13 cellular contexts compared by ENCODE assay signal in the genomic region with DNA sequence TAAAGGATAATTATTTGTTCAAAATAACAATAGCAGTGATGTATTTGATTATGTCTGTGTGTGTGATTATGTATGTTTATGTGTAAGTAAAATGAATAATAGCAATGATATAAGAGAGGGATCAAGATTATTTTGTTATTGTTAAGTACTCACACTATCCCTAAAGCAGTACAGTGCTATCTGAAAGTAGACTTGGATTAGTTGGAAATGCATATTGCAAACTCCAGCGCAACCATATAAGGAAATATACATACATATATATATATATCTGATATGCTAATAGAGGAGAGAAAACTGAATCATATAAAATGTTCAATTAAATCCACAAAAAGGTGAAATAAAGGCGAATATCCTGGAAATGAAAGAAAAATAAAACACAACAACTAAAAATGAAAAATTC.
DNase-seq lines count a peak whose midpoint lies in the region; ATAC-seq and TF ChIP-seq lines count a peak whose summit lies in the region.
"Had no signal": no experiment of that assay in that cellular context is flagged by ENCODE, and none has a peak within 500 bp of the region (broad histone marks: within the 10 kb centered on the region; RNA-seq: fewer than 3 reads in every experiment).

No MANE protein-coding gene starts in this region.

- no peaks in the 10 kb centered on the region for H4K20me1 ChIP-seq in PC-3 (ENCODE audit: low read length)
- H4K20me1 ChIP-seq: BLaER1 treated with 17β-estradiol and CSF1 and Interleukin-3, amounts not matched to agents 10 nM and 100 nM had no signal

- in situ Hi-C loops in GM13977 (cut with MboI; ENCODE audit: low pct_unique_long_range_greater_than_20kb, low sequenced_read_pairs, unreplicated experiment), result no loop called here

- peaks cover 10% of the 10 kb centered on the region for H3K4me1 Mint-ChIP-seq in MCF 10A (ENCODE audit: insufficient read depth, unreplicated experiment)
- no peaks in the 10 kb centered on the region for H3K4me1 Mint-ChIP-seq in endodermal cell
- H3K4me1 Mint-ChIP-seq in type B pancreatic cell (ENCODE audit: unreplicated experiment), result no peaks in the 10 kb centered on the region
- H3K4me1 Mint-ChIP-seq in glutamatergic neuron (ENCODE audit: low read depth, unreplicated experiment), result no peaks in the 10 kb centered on the region

- H3K27me3 ChIP-seq in breast epithelium (no peaks in the 10 kb centered on the region), PC-3 (ENCODE audit: low read length) (no peaks in the 10 kb centered on the region), endodermal cell (ENCODE audit: control insufficient read depth, insufficient read depth, low read length, poor library complexity, severe bottlenecking) (no peaks in the 10 kb centered on the region)
- H3K27me3 ChIP-seq: BLaER1 treated with 17β-estradiol and CSF1 and Interleukin-3, amounts not matched to agents 10 nM and 100 nM had no signal

- H2AFZ ChIP-seq in PC-3 (ENCODE audit: low read length), result peak overlapping the region; percentile 84; the same call in 1 of the 2 replicates

- H3K79me2 ChIP-seq in PC-3 (ENCODE audit: low read length), result no peaks in the 10 kb centered on the region

- peaks cover 6% of the 10 kb centered on the region for H3K36me3 Mint-ChIP-seq in MCF 10A (ENCODE audit: insufficient read depth, unreplicated experiment)
- peaks cover 4% of the 10 kb centered on the region for H3K36me3 Mint-ChIP-seq in endodermal cell (ENCODE audit: low read depth)
- H3K36me3 Mint-ChIP-seq in type B pancreatic cell, result no peaks in the 10 kb centered on the region
- H3K36me3 Mint-ChIP-seq in glutamatergic neuron (ENCODE audit: unreplicated experiment), result peaks cover 16% of the 10 kb centered on the region

- ATAC-seq in PC-3, result no peak

- no peak for DNase-seq in MCF 10A (ENCODE audit: unreplicated experiment)
- no peak for DNase-seq in breast epithelium (ENCODE audit: low spot score in 2 of 2)
- no peak for DNase-seq in PC-3
- no peak for DNase-seq in endodermal cell
- no peak for DNase-seq in type B pancreatic cell (ENCODE audit: extremely low spot score, unreplicated experiment)
- no peak for DNase-seq in GM13977 (ENCODE audit: low spot score)
- DNase-seq in SIG-M5 treated with dmso at 0.1 percent for 504 hours (lab: John Stamatoyannopoulos, UW; ENCODE audit: unreplicated experiment), result no peak
- DNase-seq in glutamatergic neuron, result no peak
- DNase-seq: DMS 273 treated with DMSO at 0.1 percent for 48 hours, IMR-90, NCI-H774, Right ventricle myocardium superior had no signal

- H3K9ac ChIP-seq in PC-3 (ENCODE audit: low read length), result peak overlapping the region; percentile 71
- H3K9ac ChIP-seq in endodermal cell (ENCODE audit: extremely low read depth, low read length, poor library complexity, severe bottlenecking), result no peak overlapping the region
- H3K9ac ChIP-seq: BLaER1 treated with 17β-estradiol and CSF1 and Interleukin-3, amounts not matched to agents 10 nM and 100 nM had no signal

- no peaks in the 10 kb centered on the region for H3K9me2 ChIP-seq in PC-3 (replicated peaks; ENCODE audit: low read length)

- BruUV-seq in MCF 10A (replicated peaks; lab: Mats Ljungman, UMichigan) (no TSS peak), PC-3 (replicated peaks; lab: Mats Ljungman, UMichigan) (no TSS peak)

- no CpG with 5 or more reads among the region's 2 CpGs for WGBS in endodermal cell (ENCODE audit: insufficient coverage in 1 of 2, insufficient read length in 1 of 2), 2 experiments

- POLR2A ChIA-PET in MCF 10A (lab: Yijun Ruan, JAX) (no interaction called here), PC-3 (lab: Charles Lee; ENCODE audit: unreplicated experiment) (no interaction called here)

- H3K27me3 Mint-ChIP-seq in MCF 10A (ENCODE audit: insufficient read depth, unreplicated experiment) (no peaks in the 10 kb centered on the region), endodermal cell (ENCODE audit: insufficient read depth) (no peaks in the 10 kb centered on the region), type B pancreatic cell (peaks cover 2% of the 10 kb centered on the region), glutamatergic neuron (ENCODE audit: unreplicated experiment) (peaks cover 2% of the 10 kb centered on the region)

- H3K4me3 ChIP-seq in breast epithelium (no peak overlapping the region), PC-3 (ENCODE audit: low read length) (peak overlapping the region; percentile 71), endodermal cell (ENCODE audit: low read length) (no peak overlapping the region)
- H3K4me3 ChIP-seq: BLaER1 treated with 17β-estradiol and CSF1 and Interleukin-3, amounts not matched to agents 10 nM and 100 nM had no signal

- H3K4me2 ChIP-seq in PC-3 (ENCODE audit: low read length), result peak overlapping the region; percentile 83
- H3K4me2 ChIP-seq: BLaER1 treated with 17β-estradiol and CSF1 and Interleukin-3, amounts not matched to agents 10 nM and 100 nM had no signal

- TF ChIP-seq POLR2A in breast epithelium (IDR thresholded peaks at IDR 0.05), result no peak

- H3K27ac Mint-ChIP-seq in MCF 10A (ENCODE audit: low read depth, unreplicated experiment), result peak overlapping the region; percentile 88
- H3K27ac Mint-ChIP-seq in endodermal cell, result peak overlapping the region; percentile 95
- peak overlapping the region; percentile 83 for H3K27ac Mint-ChIP-seq in type B pancreatic cell
- no peak overlapping the region for H3K27ac Mint-ChIP-seq in glutamatergic neuron (ENCODE audit: unreplicated experiment)

- peaks cover 3 to 8% of the 10 kb centered on the region in 2 donors for H3K9me3 ChIP-seq in breast epithelium
- no peaks in the 10 kb centered on the region for H3K9me3 ChIP-seq in PC-3 (ENCODE audit: low read length)
- H3K9me3 ChIP-seq in endodermal cell (ENCODE audit: control insufficient read depth, low read length), result no peaks in the 10 kb centered on the region

- CTCF ChIA-PET in MCF 10A (lab: Yijun Ruan, JAX), result interaction anchor here (0.6 to 0.7 kb wide), 2 partner anchors 22 to 34 kb away, joined by 3 to 4 read pairs; no protein-coding TSS in a partner anchor
- CTCF ChIA-PET in PC-3 (lab: Charles Lee), result no interaction called here

- TF ChIP-seq CTCF in MCF 10A (IDR thresholded peaks at IDR 0.05; ENCODE audit: unreplicated experiment) (no peak), breast epithelium (IDR thresholded peaks at IDR 0.05) (no peak), PC-3 (conservative IDR thresholded peaks at IDR 0.05; ENCODE audit: low read depth, low read length) (no peak), endodermal cell (conservative IDR thresholded peaks at IDR 0.05) (no peak), type B pancreatic cell (conservative IDR thresholded peaks at IDR 0.05) (no peak), GM13977 (IDR thresholded peaks at IDR 0.05; ENCODE audit: extremely low read depth, insufficient read depth, missing control alignments) (no peak), glutamatergic neuron (IDR thresholded peaks at IDR 0.05; ENCODE audit: partially characterized antibody, unreplicated experiment) (no peak)

- H3K36me3 ChIP-seq in breast epithelium, result no peaks in the 10 kb centered on the region
- H3K36me3 ChIP-seq in PC-3 (ENCODE audit: low read depth, low read length), result no peaks in the 10 kb centered on the region
- H3K36me3 ChIP-seq in endodermal cell (ENCODE audit: control insufficient read depth, insufficient read depth, low read length), result no peaks in the 10 kb centered on the region
- H3K36me3 ChIP-seq: BLaER1 treated with 17β-estradiol and CSF1 and Interleukin-3, amounts not matched to agents 10 nM and 100 nM had no signal

- H3K4me3 Mint-ChIP-seq in MCF 10A (ENCODE audit: unreplicated experiment) (peak overlapping the region; percentile 80), endodermal cell (peak overlapping the region; percentile 69), type B pancreatic cell (peak overlapping the region; percentile 74), glutamatergic neuron (ENCODE audit: unreplicated experiment) (no peak overlapping the region)

- H3K9me3 Mint-ChIP-seq in MCF 10A (ENCODE audit: unreplicated experiment) (peaks cover 22% of the 10 kb centered on the region), endodermal cell (peaks cover 36% of the 10 kb centered on the region), type B pancreatic cell (peaks cover 4% of the 10 kb centered on the region), glutamatergic neuron (ENCODE audit: unreplicated experiment) (no peaks in the 10 kb centered on the region)

- H3K27ac ChIP-seq in breast epithelium (no peak overlapping the region), PC-3 (ENCODE audit: low read length) (peak overlapping the region; percentile 83), endodermal cell (ENCODE audit: low read depth, low read length) (no peak overlapping the region)
- H3K27ac ChIP-seq: BLaER1 treated with 17β-estradiol and CSF1 and Interleukin-3, amounts not matched to agents 10 nM and 100 nM had no signal

- H3F3A ChIP-seq in PC-3 (ENCODE audit: low read length, unreplicated experiment), result no peaks in the 10 kb centered on the region

- intact Hi-C loops in MCF 10A (cut with micrococcal nuclease), result no loop called here
- intact Hi-C loops in breast epithelium (cut with DNase I; ENCODE audit: low total_unique reads), result no loop called here
- intact Hi-C loops in PC-3 (cut with micrococcal nuclease), result no loop called here

- H3K4me1 ChIP-seq in breast epithelium (no peaks in the 10 kb centered on the region), PC-3 (ENCODE audit: insufficient read depth, low read length) (no peaks in the 10 kb centered on the region), endodermal cell (ENCODE audit: control insufficient read depth, insufficient read depth, low read length) (no peaks in the 10 kb centered on the region)
